In the genomic region with DNA sequence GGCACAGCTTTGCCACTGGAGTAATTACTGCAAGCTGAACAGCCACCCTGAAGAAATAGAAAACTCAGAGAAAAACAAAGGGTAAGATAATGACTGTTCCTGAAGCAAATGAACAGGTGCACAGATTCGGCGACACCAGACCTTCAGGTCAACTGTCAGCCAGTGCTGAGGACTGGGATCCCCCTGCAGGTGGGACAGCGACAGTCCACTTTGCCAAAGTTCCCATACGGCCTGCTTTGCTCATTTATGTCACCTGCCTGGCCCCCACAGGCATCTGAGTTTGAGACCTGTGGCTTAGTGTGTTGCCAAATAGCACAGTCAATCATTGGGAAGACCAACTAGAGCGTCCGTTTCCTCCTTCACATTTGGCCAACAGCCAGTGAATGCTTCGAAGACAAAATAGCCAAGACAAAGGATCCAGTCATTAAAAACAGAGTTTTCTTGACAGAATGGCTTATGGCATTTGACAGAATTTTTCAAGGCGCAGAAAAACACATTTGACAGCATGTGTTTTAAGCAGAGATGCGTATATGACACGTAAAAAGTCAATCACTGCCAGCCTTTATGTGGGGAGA, we compare ENCODE assay signal across 15 cellular contexts.
DNase-seq lines count a peak whose midpoint lies in the region; ATAC-seq and TF ChIP-seq lines count a peak whose summit lies in the region.
"Had no signal": no experiment of that assay in that cellular context is flagged by ENCODE, and none has a peak within 500 bp of the region (broad histone marks: within the 10 kb centered on the region; RNA-seq: fewer than 3 reads in every experiment).

No MANE protein-coding gene starts in this region.

- H3K36me3 ChIP-seq in BE2C (no peaks in the 10 kb centered on the region), RWPE2 (ENCODE audit: low read depth) (no peaks in the 10 kb centered on the region), iPS DF 6.9 (ENCODE audit: control insufficient read depth, insufficient read depth, low read length) (no peaks in the 10 kb centered on the region)
- H3K36me3 ChIP-seq: BLaER1 treated with 17β-estradiol and CSF1 and Interleukin-3, amounts not matched to agents 10 nM and 100 nM; left lung had no signal

- H3K4me3 ChIP-seq in BE2C (ENCODE audit: low read depth, low read length) (no peak overlapping the region), RWPE2 (ENCODE audit: severe bottlenecking) (no peak overlapping the region), iPS DF 6.9 (ENCODE audit: low read length) (no peak overlapping the region)
- H3K4me3 ChIP-seq: BLaER1 treated with 17β-estradiol and CSF1 and Interleukin-3, amounts not matched to agents 10 nM and 100 nM; left lung had no signal

- DNase-seq in BE2C: no peak
- no peak for DNase-seq in RWPE2 (ENCODE audit: low spot score)
- DNase-seq in iPS DF 6.9 (ENCODE audit: low read depth, low spot score): peak; percentile 27
- no peak for DNase-seq in stimulated activated naive CD4-positive, alpha-beta T cell treated with Interleukin-2 at 50 U/mL for 16 hours (lab: John Stamatoyannopoulos, UW)
- no peak for DNase-seq in NCI-H128 (lab: John Stamatoyannopoulos, UW; ENCODE audit: unreplicated experiment)
- DNase-seq: left lung; NCI-H1436 treated with DMSO at 0.1 percent for 48 hours; posterior cingulate gyrus; stimulated activated CD4-positive, alpha-beta T cell treated with anti-CD3 and anti-CD28 coated beads, Interleukin-4, amount 100 ng/mL, for 4 hours had no signal

- H3K9me3 ChIP-seq in BE2C (no peaks in the 10 kb centered on the region), RWPE2 (ENCODE audit: severe bottlenecking) (no peaks in the 10 kb centered on the region), iPS DF 6.9 (ENCODE audit: control insufficient read depth, insufficient read depth, low read length) (no peaks in the 10 kb centered on the region)
- H3K9me3 ChIP-seq: BLaER1 treated with 17β-estradiol and CSF1 and Interleukin-3, amounts not matched to agents 10 nM and 100 nM; left lung had no signal

- 0 out of 2 replicates have a peak, but pooled peaks have one; percentile 4 for TF ChIP-seq CTCF in BE2C (IDR thresholded peaks at IDR 0.05; ENCODE audit: low read depth, low read length)
- peak; percentile 27; the same call in 1 of the 2 replicates for TF ChIP-seq CTCF in GM12874 (IDR thresholded peaks at IDR 0.05; ENCODE audit: insufficient read depth, low read depth, low read length)
- peak; percentile 10 for TF ChIP-seq CTCF in RWPE2 (IDR thresholded peaks at IDR 0.05; ENCODE audit: poor library complexity, severe bottlenecking)

- H3K27ac ChIP-seq in RWPE2 (ENCODE audit: poor library complexity, severe bottlenecking): no peak overlapping the region
- no peak overlapping the region for H3K27ac ChIP-seq in iPS DF 6.9 (ENCODE audit: low read length)
- H3K27ac ChIP-seq: BLaER1 treated with 17β-estradiol and CSF1 and Interleukin-3, amounts not matched to agents 10 nM and 100 nM; HL-60; left lung had no signal

- no peaks in the 10 kb centered on the region for H3K27me3 ChIP-seq in BE2C
- H3K27me3 ChIP-seq in RWPE2 (ENCODE audit: insufficient read depth, poor library complexity, severe bottlenecking): no peaks in the 10 kb centered on the region
- H3K27me3 ChIP-seq in iPS DF 6.9 (ENCODE audit: control insufficient read depth, insufficient read depth, low read length): no peaks in the 10 kb centered on the region
- H3K27me3 ChIP-seq: BLaER1 treated with 17β-estradiol and CSF1 and Interleukin-3, amounts not matched to agents 10 nM and 100 nM; left lung had no signal

- ATAC-seq in RWPE2 (ENCODE audit: low read depth) (no peak), HG03135 (IDR thresholded peaks at IDR 0.05; ENCODE audit: unreplicated experiment) (no peak), GM21619 (IDR thresholded peaks at IDR 0.05; ENCODE audit: unreplicated experiment) (no peak)
- ATAC-seq: left lung, Right ventricle myocardium inferior had no signal

- WGBS in iPS DF 6.9 (ENCODE audit: insufficient coverage, insufficient read length): no CpG with 5 or more reads among the region's 10 CpGs

- H3K4me1 ChIP-seq in BE2C: no peaks in the 10 kb centered on the region
- H3K4me1 ChIP-seq in RWPE2 (ENCODE audit: insufficient read depth, poor library complexity, severe bottlenecking): no peaks in the 10 kb centered on the region
- H3K4me1 ChIP-seq in iPS DF 6.9 (ENCODE audit: control insufficient read depth, insufficient read depth, low read length): no peaks in the 10 kb centered on the region
- H3K4me1 ChIP-seq: BLaER1 treated with 17β-estradiol and CSF1 and Interleukin-3, amounts not matched to agents 10 nM and 100 nM; left lung had no signal
